ENCODE assay signal across 8 cellular contexts in genomic region chr14:76920572-76921175, GRCh38.
DNase-seq lines count a peak whose midpoint lies in the region; ATAC-seq and TF ChIP-seq lines count a peak whose summit lies in the region.

No MANE protein-coding gene starts in this region.

- no peak for ATAC-seq in psoas muscle

- intact Hi-C loops in psoas muscle (cut with DNase I): no loop called here

- H2AFZ ChIP-seq in GM23248 (peak overlapping the region; percentile 20; the same call in 1 of the 2 replicates), MM.1S (ENCODE audit: low read length) (no peak overlapping the region)

- no peak for TF ChIP-seq CTCF in coronary artery (IDR thresholded peaks at IDR 0.05)
- no peak for TF ChIP-seq CTCF in psoas muscle (IDR thresholded peaks at IDR 0.05)
- no peak for TF ChIP-seq CTCF in foreskin fibroblast (IDR thresholded peaks at IDR 0.05; ENCODE audit: low read depth, low read length)
- no peak for TF ChIP-seq CTCF in MM.1S (IDR thresholded peaks at IDR 0.05; ENCODE audit: low read length)

- H3K9ac ChIP-seq in GM23248: peak overlapping the region; percentile 88
- no peak overlapping the region for H3K9ac ChIP-seq in MM.1S (ENCODE audit: low read length)

- H3K79me2 ChIP-seq in GM23248 (ENCODE audit: insufficient read depth): no peaks in the 10 kb centered on the region
- H3K79me2 ChIP-seq in MM.1S (ENCODE audit: low read length): no peaks in the 10 kb centered on the region

- 66 to 72% methylated on average over 5 to 10 of the region's 10 CpGs for WGBS in GM23248 (ENCODE audit: low coverage in 1 of 2, low lambda C conversion rate in 2 of 2, missing lambda C conversion rate in 2 of 2), 2 experiments
- WGBS in psoas muscle, 3 donors: 55 to 69% (median 59%) methylated on average over 10 of the region's 10 CpGs

- H3K4me2 ChIP-seq in GM23248 (ENCODE audit: unreplicated experiment) (peak overlapping the region; percentile 66), MM.1S (ENCODE audit: low read depth, low read length) (no peak overlapping the region)

- H3F3A ChIP-seq in GM23248 (ENCODE audit: insufficient read depth): peaks cover 20% of the 10 kb centered on the region
- H3F3A ChIP-seq in MM.1S (ENCODE audit: insufficient read depth, low read length): no peaks in the 10 kb centered on the region

- H3K9me2 ChIP-seq in GM23248 (ENCODE audit: insufficient read depth) (no peaks in the 10 kb centered on the region), MM.1S (replicated peaks; ENCODE audit: insufficient read depth, low read length) (no peaks in the 10 kb centered on the region)

- H3K4me3 ChIP-seq in GM23248: no peak overlapping the region
- H3K4me3 ChIP-seq in coronary artery: no peak overlapping the region
- H3K4me3 ChIP-seq in psoas muscle: no peak overlapping the region
- H3K4me3 ChIP-seq in foreskin fibroblast (ENCODE audit: low read depth in 1 of 2, low read length in 2 of 2): no peak overlapping the region
- H3K4me3 ChIP-seq in MM.1S (ENCODE audit: low read length): no peak overlapping the region

- H3K27me3 ChIP-seq in GM23248 (replicated peaks; ENCODE audit: insufficient read depth) (no peaks in the 10 kb centered on the region), psoas muscle (ENCODE audit: insufficient read depth in 3 of 3, low read length in 2 of 3) (no peaks in the 10 kb centered on the region), MM.1S (replicated peaks; ENCODE audit: insufficient read depth, low read length) (no peaks in the 10 kb centered on the region)

- in situ Hi-C loops in GM23248 (cut with MboI): no loop called here

- H3K9me3 ChIP-seq in GM23248 (ENCODE audit: low read depth) (no peaks in the 10 kb centered on the region), psoas muscle (no peaks in the 10 kb centered on the region), MM.1S (replicated peaks; ENCODE audit: insufficient read depth, low read length) (no peaks in the 10 kb centered on the region)

- peak overlapping the region; percentile 98 for H3K27ac ChIP-seq in GM23248
- H3K27ac ChIP-seq in coronary artery: peak overlapping the region; percentile 92 to 93
- peak overlapping the region; percentile 91 for H3K27ac ChIP-seq in psoas muscle
- H3K27ac ChIP-seq in MM.1S (ENCODE audit: low read length): no peak overlapping the region

- DNase-seq in GM23248: peak; percentile 51
- peak; percentile 100 for DNase-seq in NCI-H2171 (lab: John Stamatoyannopoulos, UW)
- DNase-seq in coronary artery (ENCODE audit: low spot score): no peak
- DNase-seq in psoas muscle: no peak
- no peak for DNase-seq in medulla oblongata (ENCODE audit: extremely low spot score)
- no peak for DNase-seq in stimulated activated CD4-positive, alpha-beta T cell treated with anti-CD3 and anti-CD28 coated beads, Interleukin-4, amount 100 ng/mL, for 1 hour
- no peak for DNase-seq in foreskin fibroblast
- no peak for DNase-seq in MM.1S

- H3K4me1 ChIP-seq in GM23248 (ENCODE audit: insufficient read depth) (peaks cover 36% of the 10 kb centered on the region), psoas muscle (peaks cover 55% of the 10 kb centered on the region), MM.1S (ENCODE audit: low read length) (no peaks in the 10 kb centered on the region)

- H3K36me3 ChIP-seq in GM23248 (ENCODE audit: low read depth) (no peaks in the 10 kb centered on the region), psoas muscle (ENCODE audit: insufficient read depth in 1 of 2, low read depth in 1 of 2) (no peaks in the 10 kb centered on the region), MM.1S (replicated peaks; ENCODE audit: insufficient read depth, low read length) (no peaks in the 10 kb centered on the region)

- H4K20me1 ChIP-seq in GM23248 (ENCODE audit: insufficient read depth) (no peaks in the 10 kb centered on the region), MM.1S (ENCODE audit: insufficient read depth, low read length) (no peaks in the 10 kb centered on the region)

Comparison
In these comparisons a context has a peak if more than half of its experiments do, and no peak if none do; other contexts are left out.
1. DNase-seq: peak in GM23248 (single experiment) and NCI-H2171 (single experiment); none in coronary artery (single experiment), psoas muscle (0 of 2), medulla oblongata (single experiment), stimulated activated CD4-positive, alpha-beta T cell treated with anti-CD3 and anti-CD28 coated beads, Interleukin-4, amount 100 ng/mL, for 1 hour (single experiment), foreskin fibroblast (0 of 2) and MM.1S (single experiment).